Comparison of ENCODE assay signal across 40 cellular contexts in the genomic region with DNA sequence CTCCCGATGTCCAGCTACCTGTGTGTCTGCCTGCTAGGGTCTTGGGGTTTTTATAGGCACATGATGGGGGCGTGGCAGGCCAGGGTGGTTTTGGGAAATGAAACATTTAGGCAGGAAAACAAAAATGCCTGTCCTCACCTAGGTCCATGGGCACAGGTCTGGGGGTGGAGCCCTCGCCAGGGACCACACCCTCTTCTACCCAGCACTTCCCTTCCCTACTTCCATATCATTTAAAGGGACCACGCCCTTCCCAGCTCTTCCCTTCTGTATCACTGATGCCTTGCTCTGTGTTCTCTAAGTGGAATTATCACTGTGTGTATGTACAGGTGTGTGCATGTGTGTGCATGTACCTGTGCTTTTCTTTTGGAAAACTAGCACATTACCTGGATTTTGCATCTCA. TPM values are rescaled to one million over a fixed set of nuclear protein-coding genes. Genes with fewer than 3 reads are reported as not detected.
"Had no signal": no experiment of that assay in that cellular context is flagged by ENCODE, and none has a peak within 500 bp of the region (broad histone marks: within the 10 kb centered on the region; RNA-seq: fewer than 3 reads in every experiment).

No MANE protein-coding gene starts in this region.

- ATAC-seq: activated CD8-positive, alpha-beta T cell treated with anti-CD3 and anti-CD28 coated beads for 36 hours; activated T-cell treated with anti-CD3 and anti-CD28 coated beads, Interleukin-2, amount 50 U/mL, for 72 hours; activated T-helper 17 cell treated with anti-CD3 and anti-CD28 coated beads, Interleukin-2, amount 50 U/mL, for 72 hours; K562; PC-3; T-cell had no signal

- H3K36me3 ChIP-seq: ascending aorta, cardiac muscle cell, SJSA1, WERI-Rb-1 had no signal

- H3K4me1 ChIP-seq: ascending aorta had no signal

- H3K27ac ChIP-seq: ascending aorta, cardiac muscle cell, Peyer's patch, SJSA1, WERI-Rb-1 had no signal

- H3K4me1 Mint-ChIP-seq: activated naive CD8-positive, alpha-beta T cell treated with anti-CD3 and anti-CD28 coated beads, Interleukin-2, amount 10 ng/mL, durations not matched to agents 7 days and 5 days; T-cell had no signal

- H3K27me3 ChIP-seq: ascending aorta, cardiac muscle cell, Peyer's patch, SJSA1 had no signal

- FAIRE-seq: K562 had no signal

- H3K9me3 ChIP-seq: ascending aorta, Peyer's patch, SJSA1, SK-N-SH had no signal

- H3K9me3 Mint-ChIP-seq: activated CD8-positive, alpha-beta T cell treated with anti-CD3 and anti-CD28 coated beads for 36 hours; activated naive CD8-positive, alpha-beta T cell treated with anti-CD3 and anti-CD28 coated beads, Interleukin-2, amount 10 ng/mL, durations not matched to agents 7 days and 5 days; activated T-cell treated with anti-CD3 and anti-CD28 coated beads, Interleukin-2, amount 50 U/mL, for 72 hours; activated T-helper 17 cell treated with anti-CD3 and anti-CD28 coated beads, Interleukin-2, amount 50 U/mL, for 72 hours; T-cell had no signal

- H3K9ac ChIP-seq: SK-N-SH had no signal

- H3K36me3 Mint-ChIP-seq: activated naive CD8-positive, alpha-beta T cell treated with anti-CD3 and anti-CD28 coated beads, Interleukin-2, amount 10 ng/mL, durations not matched to agents 7 days and 5 days; T-cell had no signal

- DNase-seq: activated CD4-positive, alpha-beta T cell treated with anti-CD3 and anti-CD28 coated beads for 1 hour; activated CD4-positive, alpha-beta T cell treated with anti-CD3 and anti-CD28 coated beads for 48 hours; activated CD4-positive, CD25-positive, alpha-beta regulatory T cell; activated CD8-positive, alpha-beta T cell treated with anti-CD3 and anti-CD28 coated beads for 36 hours; activated effector memory CD4-positive, alpha-beta T cell treated with anti-CD3 and anti-CD28 coated beads, Interleukin-2, amount 50 U/mL, for 16 hours; activated naive CD4-positive, alpha-beta T cell; activated naive CD4-positive, alpha-beta T cell treated with anti-CD3 and anti-CD28 coated beads, Interleukin-2, amount 50 U/mL, for 16 hours; activated naive CD8-positive, alpha-beta T cell treated with anti-CD3 and anti-CD28 coated beads, Interleukin-2, amount 10 ng/mL, durations not matched to agents 7 days and 5 days; activated T-cell treated with anti-CD3 and anti-CD28 coated beads, Interleukin-2, amount 50 U/mL, for 1 hour; activated T-cell treated with anti-CD3 and anti-CD28 coated beads, Interleukin-2, amount 50 U/mL, for 72 hours; amygdala; NCI-H1092 treated with DMSO at 0.1 percent for 48 hours; NCI-H1417; NCI-H146; NCI-H187; NCI-H2029 treated with DMSO at 0.1 percent for 48 hours; NCI-H2107; NCI-H2171 treated with DMSO at 0.1 percent for 48 hours; NCI-H2227 treated with DMSO at 0.1 percent for 48 hours; NCI-H446; NCI-H510A treated with DMSO at 0.1 percent for 48 hours; NCI-H526 treated with DMSO at 0.1 percent for 48 hours; NK-92 treated with Interleukin-12 subunit alpha and Interleukin-12 subunit beta, amount 100 ng/mL, for 24 hours; PC-3; Peyer's patch; RPMI8226; SHP77 treated with DMSO at 0.1 percent for 48 hours; SK-N-SH; T-cell; T-helper 2 cell; T1000; WERI-Rb-1 had no signal

- H3K27ac Mint-ChIP-seq: activated CD8-positive, alpha-beta T cell treated with anti-CD3 and anti-CD28 coated beads for 36 hours; activated naive CD8-positive, alpha-beta T cell treated with anti-CD3 and anti-CD28 coated beads, Interleukin-2, amount 10 ng/mL, durations not matched to agents 7 days and 5 days; activated T-cell treated with anti-CD3 and anti-CD28 coated beads, Interleukin-2, amount 50 U/mL, for 72 hours; activated T-helper 17 cell treated with anti-CD3 and anti-CD28 coated beads, Interleukin-2, amount 50 U/mL, for 72 hours; T-cell had no signal

- H3K4me3 Mint-ChIP-seq: activated CD8-positive, alpha-beta T cell treated with anti-CD3 and anti-CD28 coated beads for 36 hours; activated naive CD8-positive, alpha-beta T cell treated with anti-CD3 and anti-CD28 coated beads, Interleukin-2, amount 10 ng/mL, durations not matched to agents 7 days and 5 days; activated T-cell treated with anti-CD3 and anti-CD28 coated beads, Interleukin-2, amount 50 U/mL, for 72 hours; activated T-helper 17 cell treated with anti-CD3 and anti-CD28 coated beads, Interleukin-2, amount 50 U/mL, for 72 hours; T-cell had no signal

- H3K4me3 ChIP-seq: ascending aorta, cardiac muscle cell, K562, Peyer's patch, SJSA1 had no signal

- H3K4me2 ChIP-seq: SK-N-SH had no signal

RNA-seq across cellular contexts. Expression of gene UGT1A1, which starts 6.3 kb away (rescaled TPM):
- total RNA-seq: activated CD8-positive, alpha-beta memory T cell treated with anti-CD3 and anti-CD28 coated beads for 36 hours; activated CD8-positive, alpha-beta T cell treated with anti-CD3 and anti-CD28 coated beads for 36 hours; activated naive CD8-positive, alpha-beta T cell treated with anti-CD3 and anti-CD28 coated beads, Interleukin-2, amount 10 ng/mL, durations not matched to agents 7 days and 5 days; activated T-cell treated with anti-CD3 and anti-CD28 coated beads, Interleukin-2, amount 50 U/mL, for 72 hours; activated T-helper 17 cell treated with anti-CD3 and anti-CD28 coated beads, Interleukin-2, amount 50 U/mL, for 72 hours; ascending aorta; cardiac muscle cell; K562; M059J; SJSA1; T-cell had no signal
- polyA plus RNA-seq: cardiac muscle cell, K562, SK-N-SH had no signal

RNA-seq across cellular contexts. Expression of gene MROH2A, which starts 11.7 kb away (rescaled TPM):
- total RNA-seq: activated CD8-positive, alpha-beta memory T cell treated with anti-CD3 and anti-CD28 coated beads for 36 hours; activated CD8-positive, alpha-beta T cell treated with anti-CD3 and anti-CD28 coated beads for 36 hours; activated naive CD8-positive, alpha-beta T cell treated with anti-CD3 and anti-CD28 coated beads, Interleukin-2, amount 10 ng/mL, durations not matched to agents 7 days and 5 days; activated T-cell treated with anti-CD3 and anti-CD28 coated beads, Interleukin-2, amount 50 U/mL, for 72 hours; activated T-helper 17 cell treated with anti-CD3 and anti-CD28 coated beads, Interleukin-2, amount 50 U/mL, for 72 hours; ascending aorta; K562; M059J; PC-3; SJSA1; T-cell had no signal
- polyA plus RNA-seq: cardiac muscle cell had no signal

RNA-seq across cellular contexts. Expression of gene UGT1A3, which starts 37.6 kb away (rescaled TPM):
- total RNA-seq: activated CD8-positive, alpha-beta memory T cell treated with anti-CD3 and anti-CD28 coated beads for 36 hours; activated CD8-positive, alpha-beta T cell treated with anti-CD3 and anti-CD28 coated beads for 36 hours; activated naive CD8-positive, alpha-beta T cell treated with anti-CD3 and anti-CD28 coated beads, Interleukin-2, amount 10 ng/mL, durations not matched to agents 7 days and 5 days; activated T-cell treated with anti-CD3 and anti-CD28 coated beads, Interleukin-2, amount 50 U/mL, for 72 hours; activated T-helper 17 cell treated with anti-CD3 and anti-CD28 coated beads, Interleukin-2, amount 50 U/mL, for 72 hours; ascending aorta; cardiac muscle cell; K562; M059J; PC-3; SJSA1; T-cell had no signal
- polyA plus RNA-seq: adipose tissue, cardiac muscle cell, K562, SK-N-SH had no signal

RNA-seq across cellular contexts. Expression of gene UGT1A4, which starts 47.9 kb away (rescaled TPM):
- total RNA-seq: activated CD8-positive, alpha-beta memory T cell treated with anti-CD3 and anti-CD28 coated beads for 36 hours; activated CD8-positive, alpha-beta T cell treated with anti-CD3 and anti-CD28 coated beads for 36 hours; activated naive CD8-positive, alpha-beta T cell treated with anti-CD3 and anti-CD28 coated beads, Interleukin-2, amount 10 ng/mL, durations not matched to agents 7 days and 5 days; activated T-cell treated with anti-CD3 and anti-CD28 coated beads, Interleukin-2, amount 50 U/mL, for 72 hours; activated T-helper 17 cell treated with anti-CD3 and anti-CD28 coated beads, Interleukin-2, amount 50 U/mL, for 72 hours; ascending aorta; cardiac muscle cell; K562; M059J; PC-3; SJSA1; T-cell had no signal
- polyA plus RNA-seq: adipose tissue, cardiac muscle cell, K562, SK-N-SH had no signal

RNA-seq across cellular contexts. Expression of gene UGT1A5, which starts 53.7 kb away (rescaled TPM):
- total RNA-seq: activated CD8-positive, alpha-beta memory T cell treated with anti-CD3 and anti-CD28 coated beads for 36 hours; activated CD8-positive, alpha-beta T cell treated with anti-CD3 and anti-CD28 coated beads for 36 hours; activated naive CD8-positive, alpha-beta T cell treated with anti-CD3 and anti-CD28 coated beads, Interleukin-2, amount 10 ng/mL, durations not matched to agents 7 days and 5 days; activated T-cell treated with anti-CD3 and anti-CD28 coated beads, Interleukin-2, amount 50 U/mL, for 72 hours; activated T-helper 17 cell treated with anti-CD3 and anti-CD28 coated beads, Interleukin-2, amount 50 U/mL, for 72 hours; ascending aorta; cardiac muscle cell; K562; M059J; PC-3; SJSA1; T-cell had no signal
- polyA plus RNA-seq: cardiac muscle cell, K562, SK-N-SH had no signal
